In the genomic region with DNA sequence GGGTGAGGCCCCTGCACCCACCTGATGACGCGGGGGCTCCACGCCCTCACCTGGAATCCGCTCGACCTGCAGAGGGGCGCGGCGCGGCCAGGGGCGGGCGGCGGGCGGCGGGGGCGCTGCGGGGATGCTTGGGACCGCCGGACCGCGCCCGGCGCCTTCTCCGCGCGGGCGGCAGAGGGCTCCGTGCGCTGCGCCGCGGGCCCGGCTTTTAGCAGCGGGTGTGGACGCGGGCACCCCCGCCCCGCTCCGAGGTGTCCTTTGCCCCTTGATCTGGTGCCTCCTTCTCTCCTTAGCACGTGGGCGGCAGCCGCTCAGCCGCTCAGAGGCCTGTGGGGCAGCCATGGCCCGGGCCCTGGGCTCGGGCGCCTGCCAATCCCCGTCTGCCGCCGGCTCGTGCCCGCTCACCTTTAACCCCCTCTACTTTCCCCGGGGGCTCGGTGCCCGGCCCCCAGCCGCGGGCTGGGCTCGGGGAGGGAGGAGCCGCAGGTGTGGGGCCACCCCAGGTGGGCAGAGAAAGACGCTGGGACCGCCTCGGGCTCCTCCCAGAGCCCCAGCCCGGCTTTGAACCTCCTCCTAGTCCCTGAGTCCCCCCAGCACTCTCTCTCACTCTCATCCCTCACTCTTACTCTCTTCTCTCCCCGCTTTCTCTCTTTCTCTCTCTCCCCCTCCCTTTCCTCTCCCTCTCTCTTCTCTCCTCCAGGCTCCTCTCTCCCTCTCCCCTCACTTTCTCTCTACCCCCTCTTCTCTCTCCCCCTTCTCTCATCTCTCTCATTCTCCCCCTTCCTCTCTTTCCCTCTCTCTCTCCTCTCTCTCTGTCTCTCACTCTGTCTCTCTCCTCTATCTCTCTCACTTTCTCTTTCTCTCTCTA, we compare ENCODE assay signal across 1 cellular context.
TF ChIP-seq lines count a peak whose summit lies in the region.

No MANE protein-coding gene starts in this region.

TF ChIP-seq in HEK293, 187 proteins besides CTCF, POLR2A, EP300 and RAD21 (continued from another document):
- TF ChIP-seq, protein P1, sequence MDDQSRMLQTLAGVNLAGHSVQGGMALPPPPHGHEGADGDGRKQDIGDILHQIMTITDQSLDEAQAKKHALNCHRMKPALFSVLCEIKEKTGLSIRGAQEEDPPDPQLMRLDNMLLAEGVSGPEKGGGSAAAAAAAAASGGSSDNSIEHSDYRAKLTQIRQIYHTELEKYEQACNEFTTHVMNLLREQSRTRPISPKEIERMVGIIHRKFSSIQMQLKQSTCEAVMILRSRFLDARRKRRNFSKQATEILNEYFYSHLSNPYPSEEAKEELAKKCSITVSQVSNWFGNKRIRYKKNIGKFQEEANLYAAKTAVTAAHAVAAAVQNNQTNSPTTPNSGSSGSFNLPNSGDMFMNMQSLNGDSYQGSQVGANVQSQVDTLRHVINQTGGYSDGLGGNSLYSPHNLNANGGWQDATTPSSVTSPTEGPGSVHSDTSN (CRISPR knock-in tag; IDR thresholded peaks at IDR 0.05), result no peak
- TF ChIP-seq ZNF19 (tag by site-specific recombination; IDR thresholded peaks at IDR 0.05; ENCODE audit: low read depth) (no peak), SETDB1 (IDR thresholded peaks at IDR 0.05; ENCODE audit: insufficient read length, low read length) (no peak), ZBTB48 (tag by site-specific recombination; IDR thresholded peaks at IDR 0.05) (peak; percentile 60), ZNF350 (tag by site-specific recombination; IDR thresholded peaks at IDR 0.05) (no peak), ZNF10 (tag by site-specific recombination; IDR thresholded peaks at IDR 0.05) (no peak)
